23 cellular contexts compared by ENCODE assay signal in genomic region chr11:90187839-90188238, GRCh38. TPM values are rescaled to one million over a fixed set of nuclear protein-coding genes. Genes with fewer than 3 reads are reported as not detected.
"Had no signal": no experiment of that assay in that cellular context is flagged by ENCODE, and none has a peak within 500 bp of the region (broad histone marks: within the 10 kb centered on the region; RNA-seq: fewer than 3 reads in every experiment).

No MANE protein-coding gene starts in this region.

- H3K36me3 Mint-ChIP-seq: naive B cell; natural killer cell; stimulated activated effector memory CD8-positive, alpha-beta T cell treated with anti-CD3 and anti-CD28 coated beads, Interleukin-12 subunit alpha, Interleukin-12 subunit beta, amount 100 ng/mL, for 72 hours had no signal

- H3K9me3 Mint-ChIP-seq: immature natural killer cell; naive B cell; natural killer cell; nephron progenitor cell; neural progenitor cell; stimulated activated effector memory CD8-positive, alpha-beta T cell treated with anti-CD3 and anti-CD28 coated beads, Interleukin-12 subunit alpha, Interleukin-12 subunit beta, amount 100 ng/mL, for 72 hours; stimulated activated naive CD8-positive, alpha-beta T cell treated with anti-CD3 and anti-CD28 coated beads, Interleukin-15, Interleukin-2, amounts not matched to agents 100 ng/mL and 50 ng/mL, for 24 hours; type B pancreatic cell had no signal

- H3K27me3 Mint-ChIP-seq: naive B cell; stimulated activated naive CD8-positive, alpha-beta T cell treated with anti-CD3 and anti-CD28 coated beads, Interleukin-15, Interleukin-2, amounts not matched to agents 100 ng/mL and 50 ng/mL, for 24 hours; type B pancreatic cell had no signal

- ATAC-seq: left colon; left lung; lower lobe of right lung; natural killer cell; right lobe of liver; stimulated activated effector memory CD8-positive, alpha-beta T cell treated with anti-CD3 and anti-CD28 coated beads, Interleukin-12 subunit alpha, Interleukin-12 subunit beta, amount 100 ng/mL, for 72 hours had no signal

- H3K4me1 Mint-ChIP-seq: immature natural killer cell; naive B cell; natural killer cell; nephron progenitor cell; neural progenitor cell; stimulated activated effector memory CD8-positive, alpha-beta T cell treated with anti-CD3 and anti-CD28 coated beads, Interleukin-12 subunit alpha, Interleukin-12 subunit beta, amount 100 ng/mL, for 72 hours had no signal

- FAIRE-seq: islet of Langerhans had no signal

- H3K27ac Mint-ChIP-seq: natural killer cell; nephron progenitor cell; neural progenitor cell; stimulated activated effector memory CD8-positive, alpha-beta T cell treated with anti-CD3 and anti-CD28 coated beads, Interleukin-12 subunit alpha, Interleukin-12 subunit beta, amount 100 ng/mL, for 72 hours; stimulated activated naive CD8-positive, alpha-beta T cell treated with anti-CD3 and anti-CD28 coated beads, Interleukin-15, Interleukin-2, amounts not matched to agents 100 ng/mL and 50 ng/mL, for 24 hours; type B pancreatic cell had no signal

- H3K4me3 Mint-ChIP-seq: immature natural killer cell; naive B cell; natural killer cell; nephron progenitor cell; neural progenitor cell; stimulated activated effector memory CD8-positive, alpha-beta T cell treated with anti-CD3 and anti-CD28 coated beads, Interleukin-12 subunit alpha, Interleukin-12 subunit beta, amount 100 ng/mL, for 72 hours; stimulated activated naive CD8-positive, alpha-beta T cell treated with anti-CD3 and anti-CD28 coated beads, Interleukin-15, Interleukin-2, amounts not matched to agents 100 ng/mL and 50 ng/mL, for 24 hours; type B pancreatic cell had no signal

- DNase-seq: hypothalamus; immature natural killer cell; kidney; left colon; left lung; lower lobe of right lung; mammary epithelial cell; mesenchymal stem cell; naive B cell; natural killer cell; nephron progenitor cell; occipital lobe; right lobe of liver; stimulated activated CD4-positive, alpha-beta T cell treated with anti-CD3 and anti-CD28 coated beads, Interleukin-12 subunit alpha, Interleukin-12 subunit beta, amount 100 ng/mL, for 4 hours; stimulated activated CD4-positive, alpha-beta T cell treated with anti-CD3 and anti-CD28 coated beads, Interleukin-4, amount 100 ng/mL, for 24 hours; stimulated activated naive CD4-positive, alpha-beta T cell; substantia nigra; uterus had no signal

RNA-seq across cellular contexts. Expression of gene NAALAD2, which starts 53.4 kb away (rescaled TPM):
- total RNA-seq: mammary epithelial cell, natural killer cell had no signal
- polyA plus RNA-seq: mammary epithelial cell had no signal
